In genomic region chr17:13016881-13017622, GRCh38 we compare ENCODE assay signal across 1 cellular context.
TF ChIP-seq lines count a peak whose summit lies in the region.

No MANE protein-coding gene starts in this region.

TF ChIP-seq in HepG2, 621 proteins besides CTCF, POLR2A, EP300 and RAD21 (continued from another document):
- TF ChIP-seq PRDM15 (CRISPR knock-in tag; IDR thresholded peaks at IDR 0.05), result no peak
- TF ChIP-seq ZNF670 (CRISPR knock-in tag; IDR thresholded peaks at IDR 0.05; ENCODE audit: borderline replicate concordance), result 0 out of 2 replicates have a peak, but pooled peaks have one; percentile 12
- 0 out of 2 replicates have a peak, but pooled peaks have one; percentile 8 for TF ChIP-seq ZNF335 (CRISPR knock-in tag; IDR thresholded peaks at IDR 0.05)
- TF ChIP-seq SMARCE1 (IDR thresholded peaks at IDR 0.05; ENCODE audit: borderline replicate concordance), result no peak
- no peak for TF ChIP-seq ZSCAN12 (CRISPR knock-in tag; IDR thresholded peaks at IDR 0.05)
- 0 out of 2 replicates have a peak, but pooled peaks have one; percentile 66 for TF ChIP-seq ZNF30 (CRISPR knock-in tag; IDR thresholded peaks at IDR 0.05)
- TF ChIP-seq ZNF446 (CRISPR knock-in tag; IDR thresholded peaks at IDR 0.05), result 0 out of 2 replicates have a peak, but pooled peaks have one; percentile 27
- TF ChIP-seq E2F1 (CRISPR knock-in tag; IDR thresholded peaks at IDR 0.05), result no peak
- no peak for TF ChIP-seq ATM (IDR thresholded peaks at IDR 0.05; ENCODE audit: borderline replicate concordance)
- TF ChIP-seq TFDP1 (CRISPR knock-in tag; IDR thresholded peaks at IDR 0.05; ENCODE audit: borderline replicate concordance), result no peak
- peak; percentile 37; the same call in 1 of the 2 replicates for TF ChIP-seq ZNF646 (CRISPR knock-in tag; IDR thresholded peaks at IDR 0.05)
- no peak for TF ChIP-seq ZSCAN30 (CRISPR knock-in tag; IDR thresholded peaks at IDR 0.05)
- TF ChIP-seq ZNF709 (CRISPR knock-in tag; IDR thresholded peaks at IDR 0.05), result peak; percentile 49; the same call in 1 of the 2 replicates
- TF ChIP-seq ZNF282 (IDR thresholded peaks at IDR 0.05; ENCODE audit: partially characterized antibody), result no peak
